9 cellular contexts compared by ENCODE assay signal in genomic region chr1:209978721-209979120, GRCh38. TPM values are rescaled to one million over a fixed set of nuclear protein-coding genes. Genes with fewer than 3 reads are reported as not detected.
A peak's percentile ranks its signal among the peaks of the same experiment; 100 is the strongest.
DNase-seq lines count a peak whose midpoint lies in the region; ATAC-seq, FAIRE-seq and TF ChIP-seq lines count a peak whose summit lies in the region.
"Not testable (repeated sequence)": the region's sequence is repeated elsewhere in the genome, so short reads cannot be mapped to it uniquely, and the experiment has no call there.
"Had no signal": no experiment of that assay in that cellular context is flagged by ENCODE, and none has a peak within 500 bp of the region (broad histone marks: within the 10 kb centered on the region; RNA-seq: fewer than 3 reads in every experiment).

No MANE protein-coding gene starts in this region.

- in situ Hi-C loops in K562 (cut with MboI): loop anchor here (25.0 kb wide), 1 partner anchor 391 kb away; the partner anchor contains the start of gene CAMK1G

- peaks cover 15% of the 10 kb centered on the region; the same call in 1 of the 2 replicates for H3K9me3 ChIP-seq in NT2/D1 (ENCODE audit: insufficient read depth, low read length)
- H3K9me3 ChIP-seq in K562 (replicated peaks; ENCODE audit: control insufficient read depth, insufficient read depth, low read depth, low read length): not testable (repeated sequence)

- FAIRE-seq in K562 (lab: Jason Lieb, UNC): not testable (repeated sequence)

- CTCF ChIA-PET in K562 (lab: Yijun Ruan, JAX; ENCODE audit: low intra/inter-chr PET ratio): not testable (repeated sequence)

- not testable (repeated sequence) for H3K27ac ChIP-seq in 22Rv1; K562 (ENCODE audit: extremely low read depth, low read depth, low read length)

- TF ChIP-seq RAD21 in K562 (CRISPR knock-in tag; conservative IDR thresholded peaks at IDR 0.05 in 1 of 2, IDR thresholded peaks at IDR 0.05 in 1 of 2): not testable (repeated sequence)

- 0 out of 2 replicates have a peak, but pooled peaks have one; percentile 7 for TF ChIP-seq CTCF in 22Rv1 (IDR thresholded peaks at IDR 0.05)
- not testable (repeated sequence) for TF ChIP-seq CTCF in K562 (IDR thresholded peaks at IDR 0.05 in 2 of 3, conservative IDR thresholded peaks at IDR 0.05 in 1 of 3; ENCODE audit: insufficient read depth in 2 of 3, low read depth in 1 of 3, low read length in 3 of 3)

- intact Hi-C loops in K562 (cut with micrococcal nuclease): not testable (repeated sequence)

- TF ChIP-seq POLR2A in K562 (conservative IDR thresholded peaks at IDR 0.05): not testable (repeated sequence)

- H3K9ac ChIP-seq in NT2/D1 (ENCODE audit: insufficient read length, low read depth); K562 (ENCODE audit: insufficient read depth in 1 of 2, low read depth in 2 of 2, low read length in 2 of 2): not testable (repeated sequence)

- DNase-seq in DMS53 (lab: John Stamatoyannopoulos, UW): peak; percentile 83
- DNase-seq in NCI-H2029 (lab: John Stamatoyannopoulos, UW): peak; percentile 36
- peak; percentile 27 to 41 for DNase-seq in NCI-H526 (lab: John Stamatoyannopoulos, UW)
- peak; percentile 20 for DNase-seq in NT2/D1 (ENCODE audit: low read depth, low spot score)
- DNase-seq in K562 (ENCODE audit: extremely low read depth in 1 of 4, low spot score in 3 of 4): peak in 1 of 4 experiments; percentile 5

- H3K79me2 ChIP-seq in K562 (ENCODE audit: control insufficient read depth, insufficient read depth, low read length): not testable (repeated sequence)

- not testable (repeated sequence) for ATAC-seq in K562

- BruUV-seq in K562 (replicated peaks; lab: Mats Ljungman, UMichigan): not testable (repeated sequence)

- POLR2A ChIA-PET in K562 (lab: Yijun Ruan, JAX): interaction anchor here (0.6 kb wide), 1 partner anchor 141 kb away, joined by 3 read pairs; no protein-coding TSS in a partner anchor

- WGBS in K562 (ENCODE audit: insufficient coverage, low coverage, missing lambda C conversion rate): 0% methylated on average over 8 of the region's 14 CpGs

- H3K4me2 ChIP-seq in K562 (ENCODE audit: insufficient read depth, low read length): not testable (repeated sequence)

- not testable (repeated sequence) for TF ChIP-seq EP300 in K562 (IDR thresholded peaks at IDR 0.05; ENCODE audit: low read length)

- not testable (repeated sequence) for H3K27me3 ChIP-seq in NT2/D1 (ENCODE audit: insufficient read depth, insufficient read length); K562 (ENCODE audit: control insufficient read depth in 2 of 2, insufficient read depth in 2 of 2, low read length in 2 of 2)

- not testable (repeated sequence) for H3K4me3 ChIP-seq in NT2/D1 (ENCODE audit: insufficient read length, low read depth); K562

- not testable (repeated sequence) for H4K20me1 ChIP-seq in K562 (replicated peaks; ENCODE audit: control insufficient read depth, insufficient read depth, low read length)

- not testable (repeated sequence) for H3K36me3 ChIP-seq in NT2/D1 (ENCODE audit: insufficient read depth, insufficient read length, low read length); K562 (ENCODE audit: control insufficient read depth, insufficient read depth, low read length)

- not testable (repeated sequence) for H3K9me1 ChIP-seq in K562 (ENCODE audit: control insufficient read depth, insufficient read depth, low read length)

- not testable (repeated sequence) for H3K4me1 ChIP-seq in NT2/D1 (ENCODE audit: insufficient read depth, insufficient read length); K562 (replicated peaks in 1 of 2; ENCODE audit: control insufficient read depth in 2 of 2, insufficient read depth in 2 of 2, low read length in 2 of 2)

- H2AFZ ChIP-seq in K562 (ENCODE audit: low read depth, low read length): peak overlapping the region; percentile 51; the same call in 1 of the 2 replicates

RNA-seq across cellular contexts. Expression of gene SYT14, which starts 40.7 kb away (rescaled TPM):
- not detected in 2 replicates for total RNA-seq in K562 (2011; cell fraction: chromatin; rRNA removed; ENCODE audit: low replicate concordance)
- total RNA-seq in K562 (2011; cell fraction: nucleolus; rRNA removed): not detected in 2 replicates
- 0.23 TPM in 1 of 2 replicates, not detected in the other for total RNA-seq in K562 (2011; cell fraction: nucleoplasm; rRNA removed)
- total RNA-seq in K562 (2014; rRNA removed) (not detected in 2 replicates), K562 (2014; rRNA removed; fragmentation: Illumina TruSeq; extraction: Trizol) (0.03 TPM in 1 of 2 replicates, not detected in the other), K562 (2015; rRNA removed; fragmentation: Illumina TruSeq; extraction: Trizol) (not detected in 2 replicates), K562 (2021) (0.07 TPM in 1 of 2 replicates, not detected in the other)
- polyA plus RNA-seq in K562 (2011; rRNA removed) (0.04 TPM in 1 of 2 replicates, not detected in the other), K562 (2014; fragmentation: Illumina TruSeq; extraction: Trizol) (not detected in 2 replicates), K562 (2014; fragmentation: Nextera tagmentation; extraction: Ambion mirVana) (not detected), K562 (2014; rRNA removed) (0.01 TPM in 1 of 2 replicates, not detected in the other)
- not detected in 2 replicates for polyA plus RNA-seq in K562 (2011; cell fraction: cytosol; rRNA removed)
- polyA plus RNA-seq in K562 (2011; cell fraction: nucleus; rRNA removed): not detected in 2 replicates
- 0.01 TPM in 2 replicates for polyA plus RNA-seq in K562 (2012)
- not detected in 2 replicates for polyA minus RNA-seq in K562 (2011; rRNA and poly(A)+ RNA removed)
- polyA minus RNA-seq in K562 (2011; cell fraction: cytosol; rRNA and poly(A)+ RNA removed): not detected in 2 replicates
- polyA minus RNA-seq in K562 (2011; cell fraction: nucleus; rRNA and poly(A)+ RNA removed): not detected in 2 replicates
- total RNA-seq: CD4-positive, alpha-beta T cell; CD8-positive, alpha-beta memory T cell had no signal
- polyA plus RNA-seq: CD14-positive monocyte; CD8-positive, alpha-beta memory T cell had no signal
